8 cellular contexts compared by ENCODE assay signal in the genomic region with DNA sequence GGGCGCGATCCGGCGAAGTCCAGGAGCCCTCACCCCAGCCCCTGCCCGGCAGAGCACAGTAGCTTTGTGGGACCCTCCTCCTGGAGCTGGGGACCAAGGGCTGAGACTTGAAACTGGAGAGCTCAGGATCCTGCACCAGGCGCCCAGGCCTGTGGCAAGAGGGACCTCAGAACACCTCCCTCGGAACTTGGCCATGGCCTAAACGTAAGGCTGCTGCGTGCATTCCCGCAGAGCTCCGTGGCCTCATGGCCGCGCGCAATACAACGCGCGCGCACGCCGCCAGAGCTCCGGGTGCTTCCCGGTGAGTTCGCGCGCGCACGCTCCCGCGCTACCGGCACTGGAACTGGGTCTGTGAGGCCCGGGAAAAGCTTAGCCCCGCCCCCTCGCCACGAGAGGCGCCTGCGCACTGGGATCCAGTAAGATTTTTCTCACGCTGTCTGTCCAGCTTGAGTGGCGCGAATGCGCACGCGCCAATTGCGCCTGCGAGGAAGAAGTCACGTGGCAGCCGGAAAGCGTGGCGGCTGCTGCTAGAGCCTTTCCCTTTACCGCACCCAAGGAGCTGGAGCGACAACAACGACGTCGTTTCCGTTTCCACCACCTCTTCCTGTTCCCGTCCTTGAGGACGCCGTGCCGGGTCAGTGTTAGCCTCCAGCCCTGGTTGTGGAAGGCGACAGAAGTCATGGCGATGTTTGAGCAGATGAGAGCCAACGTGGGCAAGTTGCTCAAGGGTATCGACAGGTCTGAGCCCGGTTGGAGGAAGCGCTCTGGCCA.
DNase-seq lines count a peak whose midpoint lies in the region; ATAC-seq and TF ChIP-seq lines count a peak whose summit lies in the region.

Gene EIF3K, plus strand, starts transcription at position 599 of the 771 bp plus-strand sequence. Its CDS starts 81 bp downstream, at position 680.

- no peaks in the 10 kb centered on the region for H3K9me3 Mint-ChIP-seq in activated naive CD4-positive, alpha-beta T cell treated with anti-CD3 and anti-CD28 coated beads, Interleukin-2, amount 50 U/mL, for 24 hours

- H3K4me1 Mint-ChIP-seq in activated naive CD4-positive, alpha-beta T cell treated with anti-CD3 and anti-CD28 coated beads, Interleukin-2, amount 50 U/mL, for 24 hours: peaks cover 50% of the 10 kb centered on the region

- peak within 1 kb of the TSS; percentile 100 for H3K4me3 Mint-ChIP-seq in activated naive CD4-positive, alpha-beta T cell treated with anti-CD3 and anti-CD28 coated beads, Interleukin-2, amount 50 U/mL, for 24 hours

- H3K36me3 Mint-ChIP-seq in activated naive CD4-positive, alpha-beta T cell treated with anti-CD3 and anti-CD28 coated beads, Interleukin-2, amount 50 U/mL, for 24 hours: peaks cover 18% of the 10 kb centered on the region

- DNase-seq in GM03348 (ENCODE audit: low spot score) (peak; percentile 99), NCI-H1092 (lab: John Stamatoyannopoulos, UW) (peak; percentile 97), germinal center (ENCODE audit: low spot score) (peak; percentile 95), non-pigmented ciliary epithelial cell (ENCODE audit: low read depth) (peak; percentile 90), superior temporal gyrus (ENCODE audit: extremely low spot score) (peak; percentile 100)

- H3K27me3 Mint-ChIP-seq in activated naive CD4-positive, alpha-beta T cell treated with anti-CD3 and anti-CD28 coated beads, Interleukin-2, amount 50 U/mL, for 24 hours: no peaks in the 10 kb centered on the region

- H3K27ac Mint-ChIP-seq in activated naive CD4-positive, alpha-beta T cell treated with anti-CD3 and anti-CD28 coated beads, Interleukin-2, amount 50 U/mL, for 24 hours: peak within 1 kb of the TSS; percentile 100

- peak; percentile 64 for ATAC-seq in HG02571 (IDR thresholded peaks at IDR 0.05; ENCODE audit: unreplicated experiment)
- peak; percentile 95 for ATAC-seq in SK-N-SH treated with all-trans-retinoic acid at 6 μM for 48 hours

TF ChIP-seq in SK-N-SH treated with all-trans-retinoic acid at 6 μM for 48 hours, 23 proteins besides CTCF, POLR2A, EP300 and RAD21:
- 0 out of 2 replicates have a peak, but pooled peaks have one; percentile 29 for TF ChIP-seq CSDC2 (CRISPR knock-in tag; IDR thresholded peaks at IDR 0.05)
- 0 out of 2 replicates have a peak, but pooled peaks have one; percentile 41 for TF ChIP-seq SNAI2 (CRISPR knock-in tag; IDR thresholded peaks at IDR 0.05)
- no peak for TF ChIP-seq PPARA (CRISPR knock-in tag; IDR thresholded peaks at IDR 0.05; ENCODE audit: borderline replicate concordance)
- peak; percentile 60; the same call in 1 of the 2 replicates for TF ChIP-seq ZFP3 (CRISPR knock-in tag; IDR thresholded peaks at IDR 0.05)
- no peak for TF ChIP-seq RARB (CRISPR knock-in tag; IDR thresholded peaks at IDR 0.05)
- TF ChIP-seq TSHZ2 (CRISPR knock-in tag; IDR thresholded peaks at IDR 0.05): 0 out of 2 replicates have a peak, but pooled peaks have one; percentile 45
- no peak for TF ChIP-seq TOX (CRISPR knock-in tag; IDR thresholded peaks at IDR 0.05; ENCODE audit: borderline replicate concordance)

Comparison
In these comparisons a context has a peak if more than half of its experiments do, and no peak if none do; other contexts are left out.
1. Peak in every context shown above with its lines: DNase-seq and ATAC-seq.